ENCODE assay signal across 1 cellular context in the genomic region with DNA sequence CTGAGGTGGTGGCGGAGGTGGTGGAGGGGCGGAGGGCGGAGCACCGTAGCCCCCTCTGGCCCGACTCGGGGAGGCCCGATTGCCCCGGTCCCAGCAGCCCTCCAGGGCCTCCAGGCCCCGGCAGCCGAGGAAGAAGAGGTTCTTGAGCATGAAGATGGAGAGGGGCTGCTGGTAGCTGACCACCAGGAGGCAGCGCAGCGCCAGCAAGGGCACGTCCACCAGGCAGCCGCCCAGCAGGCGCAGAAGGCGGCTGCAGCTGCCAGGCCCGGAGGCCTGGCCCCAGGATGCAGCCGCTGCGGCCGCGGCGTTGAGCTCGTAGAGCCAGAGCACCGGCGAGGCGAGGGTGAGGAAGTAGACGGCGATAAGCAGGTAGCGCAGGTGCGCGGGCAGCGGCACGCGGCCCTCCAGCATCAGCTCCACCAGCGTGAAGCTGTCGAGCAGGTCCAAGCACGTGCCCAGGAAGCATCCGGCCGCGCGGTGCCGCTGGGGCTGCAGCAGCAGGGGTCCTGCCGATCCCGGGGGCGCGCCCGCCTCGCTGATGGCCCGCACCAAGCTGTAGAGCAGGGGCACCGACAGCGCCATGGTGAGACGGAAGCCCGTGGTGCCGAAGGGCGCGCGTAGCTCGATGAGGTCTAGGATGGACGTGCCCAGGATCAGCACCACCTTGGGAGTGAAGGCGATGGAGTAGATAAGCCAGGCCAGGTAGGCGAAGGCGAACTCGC.
TF ChIP-seq lines count a peak whose summit lies in the region.

No MANE protein-coding gene starts in this region.

TF ChIP-seq in WTC11, 78 proteins besides CTCF, POLR2A, EP300 and RAD21 (continued from another document):
- no peak for TF ChIP-seq ZNF512 (CRISPR knock-in tag; IDR thresholded peaks at IDR 0.05; ENCODE audit: borderline replicate concordance)
- TF ChIP-seq ZNF532 (CRISPR knock-in tag; IDR thresholded peaks at IDR 0.05; ENCODE audit: borderline replicate concordance), result no peak
- TF ChIP-seq ZNF138 (CRISPR knock-in tag; conservative IDR thresholded peaks at IDR 0.05), result peak; percentile 86
- no peak for TF ChIP-seq MLX (CRISPR knock-in tag; IDR thresholded peaks at IDR 0.05)
- TF ChIP-seq NR1H2 (CRISPR knock-in tag; IDR thresholded peaks at IDR 0.05), result no peak
- peak; percentile 71; the same call in 1 of the 2 replicates for TF ChIP-seq USF1 (CRISPR knock-in tag; IDR thresholded peaks at IDR 0.05)
- TF ChIP-seq ZNF317 (CRISPR knock-in tag; IDR thresholded peaks at IDR 0.05; ENCODE audit: borderline replicate concordance, low read depth), result no peak
- TF ChIP-seq OVOL2 (CRISPR knock-in tag; IDR thresholded peaks at IDR 0.05; ENCODE audit: borderline replicate concordance), result no peak
- TF ChIP-seq RORB (CRISPR knock-in tag; IDR thresholded peaks at IDR 0.05), result no peak
- TF ChIP-seq ZNF425 (CRISPR knock-in tag; conservative IDR thresholded peaks at IDR 0.05), result no peak
- TF ChIP-seq, protein P1, sequence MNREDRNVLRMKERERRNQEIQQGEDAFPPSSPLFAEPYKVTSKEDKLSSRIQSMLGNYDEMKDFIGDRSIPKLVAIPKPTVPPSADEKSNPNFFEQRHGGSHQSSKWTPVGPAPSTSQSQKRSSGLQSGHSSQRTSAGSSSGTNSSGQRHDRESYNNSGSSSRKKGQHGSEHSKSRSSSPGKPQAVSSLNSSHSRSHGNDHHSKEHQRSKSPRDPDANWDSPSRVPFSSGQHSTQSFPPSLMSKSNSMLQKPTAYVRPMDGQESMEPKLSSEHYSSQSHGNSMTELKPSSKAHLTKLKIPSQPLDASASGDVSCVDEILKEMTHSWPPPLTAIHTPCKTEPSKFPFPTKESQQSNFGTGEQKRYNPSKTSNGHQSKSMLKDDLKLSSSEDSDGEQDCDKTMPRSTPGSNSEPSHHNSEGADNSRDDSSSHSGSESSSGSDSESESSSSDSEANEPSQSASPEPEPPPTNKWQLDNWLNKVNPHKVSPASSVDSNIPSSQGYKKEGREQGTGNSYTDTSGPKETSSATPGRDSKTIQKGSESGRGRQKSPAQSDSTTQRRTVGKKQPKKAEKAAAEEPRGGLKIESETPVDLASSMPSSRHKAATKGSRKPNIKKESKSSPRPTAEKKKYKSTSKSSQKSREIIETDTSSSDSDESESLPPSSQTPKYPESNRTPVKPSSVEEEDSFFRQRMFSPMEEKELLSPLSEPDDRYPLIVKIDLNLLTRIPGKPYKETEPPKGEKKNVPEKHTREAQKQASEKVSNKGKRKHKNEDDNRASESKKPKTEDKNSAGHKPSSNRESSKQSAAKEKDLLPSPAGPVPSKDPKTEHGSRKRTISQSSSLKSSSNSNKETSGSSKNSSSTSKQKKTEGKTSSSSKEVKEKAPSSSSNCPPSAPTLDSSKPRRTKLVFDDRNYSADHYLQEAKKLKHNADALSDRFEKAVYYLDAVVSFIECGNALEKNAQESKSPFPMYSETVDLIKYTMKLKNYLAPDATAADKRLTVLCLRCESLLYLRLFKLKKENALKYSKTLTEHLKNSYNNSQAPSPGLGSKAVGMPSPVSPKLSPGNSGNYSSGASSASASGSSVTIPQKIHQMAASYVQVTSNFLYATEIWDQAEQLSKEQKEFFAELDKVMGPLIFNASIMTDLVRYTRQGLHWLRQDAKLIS (CRISPR knock-in tag; IDR thresholded peaks at IDR 0.05; ENCODE audit: borderline replicate concordance), result no peak
